ENCODE assay signal across 26 cellular contexts in genomic region chr17:37697331-37697730, GRCh38. TPM values are rescaled to one million over a fixed set of nuclear protein-coding genes. Genes with fewer than 3 reads are reported as not detected.
A peak's percentile ranks its signal among the peaks of the same experiment; 100 is the strongest.
DNase-seq lines count a peak whose midpoint lies in the region; ATAC-seq and TF ChIP-seq lines count a peak whose summit lies in the region.
"Had no signal": no experiment of that assay in that cellular context is flagged by ENCODE, and none has a peak within 500 bp of the region (broad histone marks: within the 10 kb centered on the region; RNA-seq: fewer than 3 reads in every experiment).

No MANE protein-coding gene starts in this region.

- H2AFZ ChIP-seq in hepatocyte, result no peak overlapping the region
- H2AFZ ChIP-seq: GM23248 had no signal

- CTCF ChIA-PET in activated naive CD4-positive, alpha-beta T cell treated with anti-CD3 and anti-CD28 coated beads, Interleukin-2, amount 10 ng/mL, durations not matched to agents 7 days and 5 days (lab: Charles Lee), result no interaction called here

- H3K27ac ChIP-seq in body of pancreas (peak overlapping the region in 3 of 4 donors; percentile 36 to 66 (median 65)), hepatocyte (peak overlapping the region; percentile 21)
- H3K27ac ChIP-seq: BLaER1, GM23248, HL-60 had no signal

- H3K4me1 ChIP-seq in body of pancreas (peaks cover 28% of the 10 kb centered on the region), hepatocyte (ENCODE audit: insufficient read depth) (peaks cover 16% of the 10 kb centered on the region), HAP-1 (no peaks in the 10 kb centered on the region)

- H3K4me1 Mint-ChIP-seq in activated naive CD4-positive, alpha-beta T cell treated with anti-CD3 and anti-CD28 coated beads, Interleukin-2, amount 10 ng/mL, durations not matched to agents 7 days and 5 days, result peaks cover 29% of the 10 kb centered on the region
- H3K4me1 Mint-ChIP-seq in nephron progenitor cell, result peaks cover 67% of the 10 kb centered on the region

- in situ Hi-C loops in HAP-1 (cut with MboI; ENCODE audit: low sequenced_read_pairs), result no loop called here

- H3K9me2 ChIP-seq in hepatocyte (replicated peaks; ENCODE audit: insufficient read depth), result no peaks in the 10 kb centered on the region

- H3K9me3 ChIP-seq in body of pancreas (no peaks in the 10 kb centered on the region), hepatocyte (ENCODE audit: low read depth) (no peaks in the 10 kb centered on the region), HAP-1 (peaks cover 4% of the 10 kb centered on the region; the same call in 1 of the 2 replicates)

- peaks cover 1% of the 10 kb centered on the region for H3K9me3 Mint-ChIP-seq in activated naive CD4-positive, alpha-beta T cell treated with anti-CD3 and anti-CD28 coated beads, Interleukin-2, amount 10 ng/mL, durations not matched to agents 7 days and 5 days
- H3K9me3 Mint-ChIP-seq in nephron progenitor cell, result peaks cover 9% of the 10 kb centered on the region
- H3K9me3 Mint-ChIP-seq: CD14-positive monocyte had no signal

- H3K27me3 ChIP-seq in body of pancreas (no peaks in the 10 kb centered on the region), hepatocyte (no peaks in the 10 kb centered on the region), HAP-1 (ENCODE audit: low read depth) (no peaks in the 10 kb centered on the region)
- H3K27me3 ChIP-seq: BLaER1 had no signal

- H3K79me2 ChIP-seq in hepatocyte, result no peaks in the 10 kb centered on the region

- peaks cover 4 to 13% of the 10 kb centered on the region in 2 donors for H3K36me3 ChIP-seq in body of pancreas (replicated peaks in 1 of 2; ENCODE audit: insufficient read depth in 1 of 2, low read depth in 2 of 2)
- H3K36me3 ChIP-seq in hepatocyte (replicated peaks; ENCODE audit: insufficient read depth, low read depth), result no peaks in the 10 kb centered on the region
- no peaks in the 10 kb centered on the region for H3K36me3 ChIP-seq in HAP-1 (replicated peaks)
- H3K36me3 ChIP-seq: BLaER1 had no signal

- no peak for ATAC-seq in body of pancreas
- no peak for ATAC-seq in GM19397 (IDR thresholded peaks at IDR 0.05; ENCODE audit: unreplicated experiment)
- ATAC-seq: GM12878 had no signal

- H3K4me3 Mint-ChIP-seq in activated naive CD4-positive, alpha-beta T cell treated with anti-CD3 and anti-CD28 coated beads, Interleukin-2, amount 10 ng/mL, durations not matched to agents 7 days and 5 days, result no peak overlapping the region
- peak overlapping the region; percentile 16 for H3K4me3 Mint-ChIP-seq in nephron progenitor cell
- H3K4me3 Mint-ChIP-seq: CD14-positive monocyte; CD4-positive, alpha-beta memory T cell had no signal

- no peak for TF ChIP-seq CTCF in body of pancreas (IDR thresholded peaks at IDR 0.05)
- no peak for TF ChIP-seq CTCF in hepatocyte (IDR thresholded peaks at IDR 0.05; ENCODE audit: poor library complexity)
- no peak for TF ChIP-seq CTCF in nephron progenitor cell (IDR thresholded peaks at IDR 0.05)

- WGBS in body of pancreas, 2 donors, result 71 to 75% methylated on average over 8 of the region's 8 CpGs
- WGBS in hepatocyte (ENCODE audit: low lambda C conversion rate, missing lambda C conversion rate), result 78% methylated on average over 8 of the region's 8 CpGs

- peak overlapping the region; percentile 8 for H3K27ac Mint-ChIP-seq in activated naive CD4-positive, alpha-beta T cell treated with anti-CD3 and anti-CD28 coated beads, Interleukin-2, amount 10 ng/mL, durations not matched to agents 7 days and 5 days
- H3K27ac Mint-ChIP-seq in nephron progenitor cell, result peak overlapping the region; percentile 16
- H3K27ac Mint-ChIP-seq: CD14-positive monocyte; CD4-positive, alpha-beta memory T cell had no signal

- H3K4me3 ChIP-seq in body of pancreas (no peak overlapping the region), hepatocyte (no peak overlapping the region), HAP-1 (no peak overlapping the region)
- H3K4me3 ChIP-seq: BLaER1, GM12878, GM23248 had no signal

- no peak for DNase-seq in activated naive CD4-positive, alpha-beta T cell treated with anti-CD3 and anti-CD28 coated beads, Interleukin-2, amount 10 ng/mL, durations not matched to agents 7 days and 5 days
- DNase-seq in activated naive CD4-positive, alpha-beta T cell treated with Interleukin-2 at 50 U/mL for 16 hours, result no peak
- DNase-seq in body of pancreas (peak in 1 of 4 donors; percentile 3), hepatocyte (ENCODE audit: low spot score) (no peak), nephron progenitor cell (peak; percentile 36), iPS-NIHi7 (ENCODE audit: extremely low spot score) (no peak), HAP-1 (ENCODE audit: low spot score in 2 of 2) (no peak)
- DNase-seq: 8988T; CD4-positive, alpha-beta memory T cell; DMS 273 treated with DMSO at 0.1 percent for 48 hours; DMS53; DND-41; EL; GM23248; HCEC 1CT; IMR-90 had no signal

- no peak for TF ChIP-seq POLR2A in body of pancreas (IDR thresholded peaks at IDR 0.05)

- intact Hi-C loops in body of pancreas (cut with DNase I), result no loop called here

- H3K4me2 ChIP-seq in hepatocyte, result no peak overlapping the region
- H3K4me2 ChIP-seq: BLaER1 had no signal

- H4K20me1 ChIP-seq in hepatocyte (ENCODE audit: insufficient read depth, poor library complexity, severe bottlenecking), result no peaks in the 10 kb centered on the region
- H4K20me1 ChIP-seq: BLaER1 had no signal

- peaks cover 48% of the 10 kb centered on the region for H3K27me3 Mint-ChIP-seq in activated naive CD4-positive, alpha-beta T cell treated with anti-CD3 and anti-CD28 coated beads, Interleukin-2, amount 10 ng/mL, durations not matched to agents 7 days and 5 days
- peaks cover 9% of the 10 kb centered on the region for H3K27me3 Mint-ChIP-seq in nephron progenitor cell (ENCODE audit: low read depth, poor library complexity)

- no peaks in the 10 kb centered on the region for H3K36me3 Mint-ChIP-seq in activated naive CD4-positive, alpha-beta T cell treated with anti-CD3 and anti-CD28 coated beads, Interleukin-2, amount 10 ng/mL, durations not matched to agents 7 days and 5 days
- peaks cover 5% of the 10 kb centered on the region for H3K36me3 Mint-ChIP-seq in nephron progenitor cell (ENCODE audit: low read depth)
- H3K36me3 Mint-ChIP-seq: CD14-positive monocyte; CD4-positive, alpha-beta memory T cell had no signal

RNA-seq across cellular contexts. Expression of gene HNF1B, which starts 47.5 kb away (rescaled TPM):
- total RNA-seq in body of pancreas, result 10 to 100 TPM; 22.3 to 37.6 TPM
- total RNA-seq in hepatocyte, result 5.7 and 8.8 TPM in 2 replicates
- polyA plus RNA-seq in hepatocyte, result 18.2 and 19.6 TPM in 2 replicates
- total RNA-seq: A673; CD4-positive, alpha-beta memory T cell; G401; GM23248; H4; HT1080; IMR-90 had no signal
- polyA plus RNA-seq: AG04450; CD14-positive monocyte; CD4-positive, alpha-beta memory T cell; GM23248; IMR-90 had no signal

RNA-seq across cellular contexts. Expression of gene DDX52, which starts 54.1 kb away (rescaled TPM):
- total RNA-seq in body of pancreas, result 10 to 100 TPM; 10.9 to 20.5 TPM
- 44.0 and 45.7 TPM in 2 replicates for total RNA-seq in hepatocyte
- polyA plus RNA-seq in hepatocyte, result 28.8 and 31.0 TPM in 2 replicates
